ENCODE assay signal across 19 cellular contexts in the genomic region with DNA sequence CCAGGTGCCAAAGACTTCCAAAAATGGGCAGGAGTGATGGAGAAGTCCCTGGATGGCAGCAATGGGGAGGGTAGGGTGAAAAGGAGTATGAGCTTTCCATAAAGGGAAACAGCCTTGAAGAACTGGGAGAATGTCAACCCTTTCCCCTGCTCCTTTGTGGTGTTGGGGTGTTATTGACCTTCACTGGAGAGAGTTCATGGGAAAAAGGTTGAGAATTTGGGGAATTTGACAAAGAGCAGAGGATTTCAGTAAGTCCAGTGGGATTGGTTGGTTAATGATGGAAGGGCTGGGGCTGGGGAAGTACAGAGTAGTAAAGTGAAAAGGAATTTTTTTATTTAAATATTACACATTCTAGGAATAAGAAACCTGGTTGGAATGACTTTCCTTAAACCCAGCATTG.
"Had no signal": no experiment of that assay in that cellular context is flagged by ENCODE, and none has a peak within 500 bp of the region (broad histone marks: within the 10 kb centered on the region; RNA-seq: fewer than 3 reads in every experiment).

No MANE protein-coding gene starts in this region.

- DNase-seq: effector memory CD8-positive, alpha-beta T cell; gastrocnemius medialis; heart right ventricle; hypothalamus; kidney glomerular epithelial cell; mesendoderm; naive thymus-derived CD4-positive, alpha-beta T cell; psoas muscle; retina; right lobe of liver; spleen; stimulated activated CD4-positive, alpha-beta T cell treated with anti-CD3 and anti-CD28 coated beads, Interleukin-15, amount 100 ng/mL, for 24 hours; stimulated activated CD4-positive, alpha-beta T cell treated with anti-CD3 and anti-CD28 coated beads, Interleukin-1b, Interleukin-23, amount 100 ng/mL, for 48 hours; stimulated activated naive CD4-positive, alpha-beta T cell treated with Interleukin-2 at 50 U/mL for 16 hours; trophoblast cell had no signal

- H3K27ac ChIP-seq: epithelial cell of prostate, esophagus muscularis mucosa, gastrocnemius medialis, heart right ventricle, neutrophil, psoas muscle, right lobe of liver, spleen had no signal

- H3K4me3 Mint-ChIP-seq: dendritic cell treated with granulocyte-macrophage colony-stimulating factor and Interleukin-4, amounts not matched to agents 40 ng/mL and 50 ng/mL, for 4 days; effector memory CD8-positive, alpha-beta T cell; naive thymus-derived CD4-positive, alpha-beta T cell had no signal

- H3K9me3 ChIP-seq: esophagus muscularis mucosa, gastrocnemius medialis, heart right ventricle, neutrophil, psoas muscle, right lobe of liver, spleen had no signal

- H3K9me3 Mint-ChIP-seq: dendritic cell treated with granulocyte-macrophage colony-stimulating factor and Interleukin-4, amounts not matched to agents 40 ng/mL and 50 ng/mL, for 4 days; effector memory CD8-positive, alpha-beta T cell; naive thymus-derived CD4-positive, alpha-beta T cell had no signal

- H3K4me3 ChIP-seq: esophagus muscularis mucosa, gastrocnemius medialis, heart right ventricle, psoas muscle, right lobe of liver, spleen had no signal

- ATAC-seq: effector memory CD8-positive, alpha-beta T cell; gastrocnemius medialis; heart right ventricle; psoas muscle had no signal

- H3K27me3 Mint-ChIP-seq: dendritic cell treated with granulocyte-macrophage colony-stimulating factor and Interleukin-4, amounts not matched to agents 40 ng/mL and 50 ng/mL, for 4 days; effector memory CD8-positive, alpha-beta T cell; naive thymus-derived CD4-positive, alpha-beta T cell had no signal

- H3K27ac Mint-ChIP-seq: dendritic cell treated with granulocyte-macrophage colony-stimulating factor and Interleukin-4, amounts not matched to agents 40 ng/mL and 50 ng/mL, for 4 days; effector memory CD8-positive, alpha-beta T cell had no signal

- H3K4me1 ChIP-seq: gastrocnemius medialis, psoas muscle, right lobe of liver had no signal

- H3K27me3 ChIP-seq: esophagus muscularis mucosa, gastrocnemius medialis, heart right ventricle, neutrophil, right lobe of liver, spleen had no signal
